21 cellular contexts compared by ENCODE assay signal in genomic region chr9:76729980-76730737, GRCh38. TPM values are rescaled to one million over a fixed set of nuclear protein-coding genes. Genes with fewer than 3 reads are reported as not detected.
DNase-seq lines count a peak whose midpoint lies in the region; FAIRE-seq and TF ChIP-seq lines count a peak whose summit lies in the region.
"Had no signal": no experiment of that assay in that cellular context is flagged by ENCODE, and none has a peak within 500 bp of the region (broad histone marks: within the 10 kb centered on the region; RNA-seq: fewer than 3 reads in every experiment).

No MANE protein-coding gene starts in this region.

- H3K9me3 Mint-ChIP-seq in endodermal cell: no peaks in the 10 kb centered on the region
- H3K9me3 Mint-ChIP-seq: nephron progenitor cell, type B pancreatic cell, WTC11 had no signal

- H3K36me3 Mint-ChIP-seq in endodermal cell (ENCODE audit: low read depth): no peaks in the 10 kb centered on the region
- H3K36me3 Mint-ChIP-seq: activated naive CD8-positive, alpha-beta T cell; type B pancreatic cell; WTC11 had no signal

- H3K27ac ChIP-seq in C4-2B (peak overlapping the region; percentile 84), endodermal cell (ENCODE audit: low read depth, low read length) (no peak overlapping the region)

- H3K4me3 ChIP-seq in LNCaP clone FGC (ENCODE audit: low read depth, low read length) (no peak overlapping the region), endodermal cell (ENCODE audit: low read length) (no peak overlapping the region)

- no peak overlapping the region for H3K9ac ChIP-seq in endodermal cell (ENCODE audit: extremely low read depth, low read length, poor library complexity, severe bottlenecking)

- 77 to 97% methylated on average over 7 to 8 of the region's 8 CpGs for WGBS in endodermal cell (ENCODE audit: insufficient coverage in 1 of 2, insufficient read length in 1 of 2), 2 experiments

- FAIRE-seq in RCC 7860 (lab: Jason Lieb, UNC): no peak

- H3K4me1 Mint-ChIP-seq in endodermal cell: no peaks in the 10 kb centered on the region
- H3K4me1 Mint-ChIP-seq: WTC11 had no signal

- no peaks in the 10 kb centered on the region for H3K4me1 ChIP-seq in endodermal cell (ENCODE audit: control insufficient read depth, insufficient read depth, low read length)

- DNase-seq in LNCaP clone FGC (ENCODE audit: low read depth) (peak; percentile 94), NCI-H2081 (lab: John Stamatoyannopoulos, UW) (peak; percentile 70 to 97), SHP77 treated with DMSO at 0.1 percent for 48 hours (lab: John Stamatoyannopoulos, UW) (peak; percentile 71), NCI-H2171 (lab: John Stamatoyannopoulos, UW) (no peak), endodermal cell (no peak), RCC 7860 (ENCODE audit: low spot score) (no peak)
- no peak for DNase-seq in stimulated activated CD4-positive, alpha-beta T cell treated with anti-CD3 and anti-CD28 coated beads, Interleukin-4, amount 100 ng/mL, for 1 hour
- DNase-seq: Calu3; foreskin fibroblast; GOT3; KG1; nephron progenitor cell; stimulated activated CD4-positive, alpha-beta T cell treated with anti-CD3 and anti-CD28 coated beads, Interleukin-15, amount 100 ng/mL, for 24 hours; T-helper 9 cell had no signal

- no peaks in the 10 kb centered on the region for H3K9me3 ChIP-seq in endodermal cell (ENCODE audit: control insufficient read depth, low read length)

- peaks cover 5% of the 10 kb centered on the region for H3K27me3 Mint-ChIP-seq in endodermal cell (ENCODE audit: insufficient read depth)
- H3K27me3 Mint-ChIP-seq: activated naive CD8-positive, alpha-beta T cell had no signal

- no peak for TF ChIP-seq CTCF in C4-2B (conservative IDR thresholded peaks at IDR 0.05)
- no peak for TF ChIP-seq CTCF in LNCaP clone FGC (IDR thresholded peaks at IDR 0.05; ENCODE audit: control insufficient read depth, extremely low read depth, insufficient read depth)
- TF ChIP-seq CTCF in endodermal cell (conservative IDR thresholded peaks at IDR 0.05): no peak

- H3K27ac Mint-ChIP-seq in endodermal cell: no peak overlapping the region
- H3K27ac Mint-ChIP-seq: activated naive CD8-positive, alpha-beta T cell; nephron progenitor cell; type B pancreatic cell; WTC11 had no signal

- no peaks in the 10 kb centered on the region for H3K36me3 ChIP-seq in endodermal cell (ENCODE audit: control insufficient read depth, insufficient read depth, low read length)

- no peak overlapping the region for H3K4me3 Mint-ChIP-seq in endodermal cell
- H3K4me3 Mint-ChIP-seq: activated naive CD8-positive, alpha-beta T cell; nephron progenitor cell; type B pancreatic cell; WTC11 had no signal

- H3K27me3 ChIP-seq in endodermal cell (ENCODE audit: control insufficient read depth, insufficient read depth, low read length, poor library complexity, severe bottlenecking): no peaks in the 10 kb centered on the region

RNA-seq across cellular contexts. Expression of gene PCA3, which starts 34.1 kb away (rescaled TPM):
- total RNA-seq in endodermal cell: not detected
- not detected for polyA plus RNA-seq in endodermal cell (2013, experiment 1 of 2)
- not detected for polyA plus RNA-seq in endodermal cell (2013, experiment 2 of 2)
- total RNA-seq: Calu3, epithelial cell of proximal tubule, NCI-H460, WTC11 had no signal
- polyA plus RNA-seq: BJ had no signal

Comparison
In these comparisons a context has a peak if more than half of its experiments do, and no peak if none do; other contexts are left out.
1. DNase-seq: peak in LNCaP clone FGC (single experiment), NCI-H2081 (2 of 2) and SHP77 treated with DMSO at 0.1 percent for 48 hours (single experiment); none in stimulated activated CD4-positive, alpha-beta T cell treated with anti-CD3 and anti-CD28 coated beads, Interleukin-4, amount 100 ng/mL, for 1 hour (single experiment), NCI-H2171 (single experiment), endodermal cell (single experiment) and RCC 7860 (single experiment).